Comparison of ENCODE assay signal across 31 cellular contexts in genomic region chr9:27059907-27060306, GRCh38. TPM values are rescaled to one million over a fixed set of nuclear protein-coding genes. Genes with fewer than 3 reads are reported as not detected.
DNase-seq lines count a peak whose midpoint lies in the region; ATAC-seq, FAIRE-seq and TF ChIP-seq lines count a peak whose summit lies in the region.
"Had no signal": no experiment of that assay in that cellular context is flagged by ENCODE, and none has a peak within 500 bp of the region (broad histone marks: within the 10 kb centered on the region; RNA-seq: fewer than 3 reads in every experiment).

No MANE protein-coding gene starts in this region.

- H3K4me3 ChIP-seq in choroid plexus epithelial cell (ENCODE audit: low read depth, low read length) (no peak overlapping the region), coronary artery (no peak overlapping the region)
- H3K4me3 ChIP-seq: GM23248, psoas muscle, tibial nerve had no signal

- no peak for TF ChIP-seq CTCF in choroid plexus epithelial cell (conservative IDR thresholded peaks at IDR 0.05; ENCODE audit: low read depth, low read length)
- TF ChIP-seq CTCF in coronary artery (IDR thresholded peaks at IDR 0.05), result no peak

- DNase-seq in GDM1 (lab: John Stamatoyannopoulos, UW) (peak; percentile 3), NCI-H226 (peak; percentile 40), choroid plexus epithelial cell (ENCODE audit: low read depth) (peak; percentile 13), coronary artery (ENCODE audit: low spot score) (no peak), NCI-H2227 (lab: John Stamatoyannopoulos, UW; ENCODE audit: unreplicated experiment) (no peak), A172 (ENCODE audit: low spot score) (no peak)
- DNase-seq: activated CD4-positive, alpha-beta T cell treated with anti-CD3 and anti-CD28 coated beads, Interleukin-2, amount 10 ng/mL, durations not matched to agents 7 days and 5 days; activated effector memory CD4-positive, alpha-beta T cell treated with Interleukin-2 at 50 U/mL for 16 hours; activated T-cell treated with anti-CD3 and anti-CD28 coated beads, Interleukin-2, amount 50 U/mL, for 1 hour; DMS153; effector CD4-positive, alpha-beta T cell; GM23248; head of caudate nucleus; mammary epithelial cell; NCI-H1048; NCI-H1694 treated with DMSO at 0.1 percent for 48 hours; NCI-H2227 treated with DMSO at 0.1 percent for 48 hours; NCI-H526 treated with DMSO at 0.1 percent for 48 hours; psoas muscle; stimulated activated CD4-positive, alpha-beta T cell treated with anti-CD3 and anti-CD28 coated beads, Interleukin-15, amount 100 ng/mL, for 24 hours; stimulated activated CD4-positive, alpha-beta T cell treated with anti-CD3 and anti-CD28 coated beads, Interleukin-4, amount 100 ng/mL, for 4 hours had no signal

- FAIRE-seq in islet of Langerhans (lab: Jason Lieb, UNC), result peak; percentile 53

- H3K27ac ChIP-seq in coronary artery, result no peak overlapping the region
- H3K27ac ChIP-seq: epithelial cell of prostate, GM23248, psoas muscle, tibial nerve had no signal

- no peak for ATAC-seq in GM19467 (IDR thresholded peaks at IDR 0.05; ENCODE audit: unreplicated experiment)
- ATAC-seq: activated naive CD4-positive, alpha-beta T cell treated with anti-CD3 and anti-CD28 coated beads, Interleukin-2, amount 50 U/mL, for 72 hours; natural killer cell treated with Interleukin-12 subunit alpha and Interleukin-12 subunit beta and Interleukin-15 and Interleukin-18, amount 100 ng/mL, for 72 hours; psoas muscle; Right ventricle myocardium inferior had no signal

RNA-seq across cellular contexts. Expression of gene TEK, which starts 49.1 kb away (rescaled TPM):
- total RNA-seq in A172 (2014; rRNA removed; shearing (Covaris generic)), result 3.9 and 7.6 TPM in 2 replicates
- total RNA-seq: activated CD4-positive, alpha-beta T cell treated with anti-CD3 and anti-CD28 coated beads, Interleukin-2, amount 10 ng/mL, durations not matched to agents 7 days and 5 days; activated CD8-positive, alpha-beta memory T cell treated with anti-CD3 and anti-CD28 coated beads for 36 hours; activated naive CD4-positive, alpha-beta T cell treated with anti-CD3 and anti-CD28 coated beads, Interleukin-2, amount 50 U/mL, for 72 hours; natural killer cell treated with Interleukin-12 subunit alpha and Interleukin-12 subunit beta and Interleukin-15 and Interleukin-18, amount 100 ng/mL, for 72 hours had no signal

RNA-seq across cellular contexts. Expression of gene LRRC19, which starts 54.4 kb away (rescaled TPM):
- total RNA-seq in A172 (2014; rRNA removed; shearing (Covaris generic)), result not detected in 2 replicates
- total RNA-seq: activated CD4-positive, alpha-beta T cell treated with anti-CD3 and anti-CD28 coated beads, Interleukin-2, amount 10 ng/mL, durations not matched to agents 7 days and 5 days; activated CD8-positive, alpha-beta memory T cell treated with anti-CD3 and anti-CD28 coated beads for 36 hours; activated naive CD4-positive, alpha-beta T cell treated with anti-CD3 and anti-CD28 coated beads, Interleukin-2, amount 50 U/mL, for 72 hours; cerebellum; GM23248; mammary epithelial cell; natural killer cell treated with Interleukin-12 subunit alpha and Interleukin-12 subunit beta and Interleukin-15 and Interleukin-18, amount 100 ng/mL, for 72 hours; omental fat pad; psoas muscle; Right ventricle myocardium inferior; tibial nerve had no signal

Comparison
In these comparisons a context has a peak if more than half of its experiments do, and no peak if none do; other contexts are left out.
1. DNase-seq: peak in GDM1 (single experiment), NCI-H226 (single experiment) and choroid plexus epithelial cell (single experiment); none in coronary artery (single experiment), NCI-H2227 (single experiment) and A172 (single experiment).